Comparison of ENCODE assay signal across 16 cellular contexts in the genomic region with DNA sequence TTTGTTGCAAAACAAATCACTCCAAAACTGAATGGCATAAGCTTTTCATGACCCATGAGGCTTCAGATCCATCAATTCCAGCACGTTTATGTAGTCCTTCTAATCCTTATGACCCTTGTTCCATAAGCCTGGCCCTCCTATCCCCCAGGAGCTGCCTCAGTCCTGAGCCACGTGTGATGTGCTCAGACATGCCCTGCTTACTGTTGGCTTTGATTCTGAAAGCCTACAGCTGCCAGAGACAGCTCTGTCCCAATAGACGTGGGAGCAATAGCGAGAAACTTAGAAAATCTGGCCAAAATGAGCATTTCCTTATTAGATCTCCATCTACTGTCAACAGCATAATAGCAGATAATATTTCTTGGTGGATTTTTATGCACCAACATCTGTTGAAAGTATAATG. TPM values are rescaled to one million over a fixed set of nuclear protein-coding genes. Genes with fewer than 3 reads are reported as not detected.
DNase-seq lines count a peak whose midpoint lies in the region; ATAC-seq, FAIRE-seq and TF ChIP-seq lines count a peak whose summit lies in the region.
"Had no signal": no experiment of that assay in that cellular context is flagged by ENCODE, and none has a peak within 500 bp of the region (broad histone marks: within the 10 kb centered on the region; RNA-seq: fewer than 3 reads in every experiment).

No MANE protein-coding gene starts in this region.

- H2AFZ ChIP-seq in IMR-90 (replicated peaks; ENCODE audit: low read length, poor library complexity) (peak overlapping the region; percentile 82), astrocyte (ENCODE audit: low read depth, low read length) (no peak overlapping the region)

- intact Hi-C loops in IMR-90 (cut with micrococcal nuclease) = no loop called here
- intact Hi-C loops in left lung (cut with DNase I) = no loop called here

- no TSS peak for BruUV-seq in IMR-90 (replicated peaks; lab: Mats Ljungman, UMichigan)

- in situ Hi-C loops in IMR-90 (cut with MboI; ENCODE audit: low sequenced_read_pairs) = no loop called here

- H3K18ac ChIP-seq in IMR-90 (ENCODE audit: low read depth, low read length) = no peak overlapping the region; the same call in 1 of the 2 replicates

- H3K36me3 Mint-ChIP-seq in astrocyte (ENCODE audit: low read depth, unreplicated experiment) (no peaks in the 10 kb centered on the region), mesothelial cell of epicardium (no peaks in the 10 kb centered on the region)
- H3K36me3 Mint-ChIP-seq: activated naive CD8-positive, alpha-beta T cell treated with anti-CD3 and anti-CD28 coated beads, Interleukin-2, amount 10 ng/mL, durations not matched to agents 7 days and 5 days had no signal

- no peak for TF ChIP-seq RAD21 in IMR-90 (IDR thresholded peaks at IDR 0.05; ENCODE audit: low read length)

- no peak overlapping the region for H3K4me2 ChIP-seq in IMR-90 (ENCODE audit: low read depth, low read length)
- no peak overlapping the region for H3K4me2 ChIP-seq in astrocyte (ENCODE audit: low read length)

- H3K27ac Mint-ChIP-seq in astrocyte (ENCODE audit: unreplicated experiment) = peak overlapping the region; percentile 12
- no peak overlapping the region for H3K27ac Mint-ChIP-seq in mesothelial cell of epicardium
- H3K27ac Mint-ChIP-seq: activated naive CD8-positive, alpha-beta T cell treated with anti-CD3 and anti-CD28 coated beads, Interleukin-2, amount 10 ng/mL, durations not matched to agents 7 days and 5 days had no signal

- TF ChIP-seq POLR2A in IMR-90 (IDR thresholded peaks at IDR 0.05; ENCODE audit: low read depth, low read length) = no peak
- no peak for TF ChIP-seq POLR2A in suprapubic skin (IDR thresholded peaks at IDR 0.05)

- H2BK5ac ChIP-seq in IMR-90 (ENCODE audit: low read depth, low read length, poor library complexity, severe bottlenecking) = no peak overlapping the region

- 43% methylated on average over 1 of the region's 4 CpGs; no CpG with 5 or more reads in 1 of the 2 experiments for WGBS in IMR-90 (ENCODE audit: extremely low coverage in 2 of 2, insufficient read length in 1 of 2), 2 experiments
- WGBS in suprapubic skin = 13% methylated on average over 4 of the region's 4 CpGs

- H3K4me3 ChIP-seq in IMR-90 (ENCODE audit: insufficient read depth, low read depth, low read length) (no peak overlapping the region), astrocyte (ENCODE audit: insufficient read depth, low read depth, low read length) (no peak overlapping the region), left lung (no peak overlapping the region), suprapubic skin (no peak overlapping the region)
- H3K4me3 ChIP-seq: ovary had no signal

- H4K91ac ChIP-seq in IMR-90 (ENCODE audit: insufficient read depth, low read depth, low read length) = peak overlapping the region; percentile 33; the same call in 1 of the 2 replicates

- H3K4me3 Mint-ChIP-seq in astrocyte (ENCODE audit: unreplicated experiment) = no peak overlapping the region
- no peak overlapping the region for H3K4me3 Mint-ChIP-seq in mesothelial cell of epicardium
- H3K4me3 Mint-ChIP-seq: activated naive CD8-positive, alpha-beta T cell treated with anti-CD3 and anti-CD28 coated beads, Interleukin-2, amount 10 ng/mL, durations not matched to agents 7 days and 5 days had no signal

- H3K27me3 Mint-ChIP-seq in astrocyte (ENCODE audit: low read depth, unreplicated experiment) (no peaks in the 10 kb centered on the region), mesothelial cell of epicardium (ENCODE audit: low read depth) (no peaks in the 10 kb centered on the region)

- H3K27ac ChIP-seq in IMR-90 (ENCODE audit: insufficient read depth, low read length) (no peak overlapping the region), astrocyte (ENCODE audit: low read depth, low read length) (no peak overlapping the region), foreskin keratinocyte (no peak overlapping the region), left lung (no peak overlapping the region), suprapubic skin (no peak overlapping the region)
- H3K27ac ChIP-seq: ovary had no signal

- H4K5ac ChIP-seq in IMR-90 (ENCODE audit: low read depth, low read length) = no peak overlapping the region; the same call in 1 of the 2 replicates

- H2BK120ac ChIP-seq in IMR-90 (ENCODE audit: low read depth, low read length) = 0 out of 2 replicates have a peak overlapping the region, but pooled peaks have one; percentile 50

- FAIRE-seq in astrocyte (lab: Jason Lieb, UNC) = no peak

- DNase-seq in IMR-90 (no peak), astrocyte (ENCODE audit: low read depth) (no peak), foreskin keratinocyte (peak; percentile 32 to 71), omental fat pad (ENCODE audit: low spot score) (no peak), left lung (no peak), mesothelial cell of epicardium (ENCODE audit: low spot score in 2 of 2, unreplicated experiment in 2 of 2) (no peak), suprapubic skin (ENCODE audit: low spot score in 2 of 2) (no peak)
- DNase-seq: activated naive CD8-positive, alpha-beta T cell treated with anti-CD3 and anti-CD28 coated beads, Interleukin-2, amount 10 ng/mL, durations not matched to agents 7 days and 5 days; activated T-cell treated with anti-CD3 and anti-CD28 coated beads for 4 hours; Kasumi-1; mesendoderm; NCI-H1694; NCI-H524 treated with DMSO at 0.1 percent for 48 hours; ovary had no signal

- TF ChIP-seq EP300 in suprapubic skin (IDR thresholded peaks at IDR 0.05) = no peak

- H3K9me3 Mint-ChIP-seq in astrocyte (ENCODE audit: unreplicated experiment) (peaks cover 3% of the 10 kb centered on the region), mesothelial cell of epicardium (no peaks in the 10 kb centered on the region)
- H3K9me3 Mint-ChIP-seq: activated naive CD8-positive, alpha-beta T cell treated with anti-CD3 and anti-CD28 coated beads, Interleukin-2, amount 10 ng/mL, durations not matched to agents 7 days and 5 days had no signal

- no peak overlapping the region for H2AK9ac ChIP-seq in IMR-90 (replicated peaks; ENCODE audit: low read depth, low read length, poor library complexity)

- H3K36me3 ChIP-seq in IMR-90 (ENCODE audit: control insufficient read depth, insufficient read depth, low read length) (no peaks in the 10 kb centered on the region), astrocyte (ENCODE audit: insufficient read depth, low read length) (no peaks in the 10 kb centered on the region), left lung (no peaks in the 10 kb centered on the region), suprapubic skin (no peaks in the 10 kb centered on the region)
- H3K36me3 ChIP-seq: ovary had no signal

- H4K8ac ChIP-seq in IMR-90 (ENCODE audit: low read depth in 2 of 2, low read length in 2 of 2) = peak overlapping the region in 1 of 2 experiments; percentile 21; a peak in 1 of 4 replicates

- H3K4me1 Mint-ChIP-seq in astrocyte (ENCODE audit: low read depth, unreplicated experiment) (no peaks in the 10 kb centered on the region), mesothelial cell of epicardium (peaks cover 32% of the 10 kb centered on the region)

- no peak overlapping the region for H3K56ac ChIP-seq in IMR-90 (ENCODE audit: extremely low read depth, insufficient read depth, low read length)

- no peak overlapping the region; the same call in 2 of the 3 replicates for H2BK15ac ChIP-seq in IMR-90 (ENCODE audit: low read depth, low read length)

- H3K9ac ChIP-seq in IMR-90 (ENCODE audit: low read depth, low read length) (no peak overlapping the region), astrocyte (ENCODE audit: low read length) (no peak overlapping the region)

- peak overlapping the region; percentile 59; the same call in 1 of the 2 replicates for H2BK20ac ChIP-seq in IMR-90 (ENCODE audit: low read depth, low read length)

- ATAC-seq in IMR-90 (ENCODE audit: low read depth) = peak; percentile 27; the same call in 1 of the 2 replicates
- ATAC-seq in foreskin keratinocyte = peak; percentile 78
- ATAC-seq in omental fat pad (ENCODE audit: low FRiP score) = peak; percentile 54
- no peak for ATAC-seq in left lung
- ATAC-seq in GM21576 (IDR thresholded peaks at IDR 0.05; ENCODE audit: unreplicated experiment) = no peak
- ATAC-seq: Panc1 had no signal

- H3K9me1 ChIP-seq in IMR-90 (ENCODE audit: insufficient read depth, low read length) = no peaks in the 10 kb centered on the region

- no peaks in the 10 kb centered on the region for H3K27me3 ChIP-seq in IMR-90 (ENCODE audit: control insufficient read depth, insufficient read depth, low read length)
- no peaks in the 10 kb centered on the region for H3K27me3 ChIP-seq in astrocyte (ENCODE audit: insufficient read depth, low read length)
- H3K27me3 ChIP-seq in foreskin keratinocyte = no peaks in the 10 kb centered on the region
- H3K27me3 ChIP-seq in left lung = no peaks in the 10 kb centered on the region
- no peaks in the 10 kb centered on the region for H3K27me3 ChIP-seq in suprapubic skin
- H3K27me3 ChIP-seq: ovary had no signal

- TF ChIP-seq CTCF in IMR-90 (conservative IDR thresholded peaks at IDR 0.05; ENCODE audit: low read depth, low read length) (no peak), astrocyte (IDR thresholded peaks at IDR 0.05; ENCODE audit: insufficient read depth, low read depth, low read length) (no peak), foreskin keratinocyte (conservative IDR thresholded peaks at IDR 0.05) (no peak), omental fat pad (IDR thresholded peaks at IDR 0.05) (no peak), left lung (IDR thresholded peaks at IDR 0.05) (no peak), mesothelial cell of epicardium (IDR thresholded peaks at IDR 0.05; ENCODE audit: unreplicated experiment) (no peak), suprapubic skin (IDR thresholded peaks at IDR 0.05) (no peak)

- POLR2A ChIA-PET in IMR-90 (lab: Charles Lee; ENCODE audit: unreplicated experiment) = no interaction called here

- H3K23ac ChIP-seq in IMR-90 (ENCODE audit: low read depth, low read length) = no peak overlapping the region

- H3K79me1 ChIP-seq in IMR-90 (ENCODE audit: low read depth in 1 of 2, low read length in 2 of 2) = no peaks in the 10 kb centered on the region

- CTCF ChIA-PET in IMR-90 (lab: Yijun Ruan, JAX) = interaction anchor here (0.6 kb wide), 2 partner anchors 12 to 16 kb away, joined by 3 to 5 read pairs; no protein-coding TSS in a partner anchor

- no peak overlapping the region for H2AK5ac ChIP-seq in IMR-90 (ENCODE audit: low read depth, low read length)

- H3K4me1 ChIP-seq in IMR-90 (ENCODE audit: control insufficient read depth, insufficient read depth, low read length) (0 out of 2 replicates have a peak, but pooled peaks cover 1% of the 10 kb centered on the region), astrocyte (ENCODE audit: insufficient read depth, low read length) (no peaks in the 10 kb centered on the region), foreskin keratinocyte (peaks cover 11% of the 10 kb centered on the region), left lung (no peaks in the 10 kb centered on the region), suprapubic skin (peaks cover 15% of the 10 kb centered on the region)

- H3K14ac ChIP-seq in IMR-90 (replicated peaks; ENCODE audit: low read depth, low read length) = 0 out of 2 replicates have a peak overlapping the region, but pooled peaks have one; percentile 30

- H3K79me2 ChIP-seq in astrocyte (ENCODE audit: insufficient read depth, low read length) = no peaks in the 10 kb centered on the region

- dilution Hi-C loops in IMR-90 (cut with HindIII; ENCODE audit: low sequenced_read_pairs, unreplicated experiment) = no loop called here

- 0 out of 2 replicates have a peak overlapping the region, but pooled peaks have one; percentile 15 for H3K4ac ChIP-seq in IMR-90 (ENCODE audit: low read depth, low read length)

- no peaks in the 10 kb centered on the region for H3K9me3 ChIP-seq in IMR-90 (ENCODE audit: control insufficient read depth, insufficient read depth, low read length)
- H3K9me3 ChIP-seq in astrocyte (ENCODE audit: insufficient read depth, low read depth, low read length) = no peaks in the 10 kb centered on the region
- no peaks in the 10 kb centered on the region for H3K9me3 ChIP-seq in left lung
- H3K9me3 ChIP-seq in suprapubic skin = no peaks in the 10 kb centered on the region
- H3K9me3 ChIP-seq: ovary had no signal

- H4K20me1 ChIP-seq in IMR-90 (ENCODE audit: insufficient read depth, low read length) (no peaks in the 10 kb centered on the region), astrocyte (ENCODE audit: insufficient read depth, low read length) (no peaks in the 10 kb centered on the region)

RNA-seq across cellular contexts. Expression of a gene that starts 33.2 kb away (rescaled TPM):
- total RNA-seq in IMR-90 (2012; rRNA removed) = 70.1 and 78.6 TPM in 2 replicates
- 38.5 and 59.0 TPM in 2 replicates for polyA plus RNA-seq in IMR-90 (2012; rRNA removed)
- polyA plus RNA-seq in IMR-90 (2012; cell fraction: cytosol; rRNA removed) = 16.4 and 21.0 TPM in 2 replicates
- polyA plus RNA-seq in IMR-90 (2012; cell fraction: nucleus; rRNA removed; ENCODE audit: low replicate concordance) = 213 and 221 TPM in 2 replicates
- total RNA-seq in astrocyte = 47.8 and 63.0 TPM in 2 replicates
- total RNA-seq in foreskin keratinocyte = 163 and 174 TPM in 2 replicates
- polyA plus RNA-seq in foreskin keratinocyte = 46.0 and 62.1 TPM in 2 replicates
- 100 to 1,000 TPM; 201 to 329 (median 213) TPM for total RNA-seq in omental fat pad
- 100 to 1,000 TPM; 115 to 147 TPM for total RNA-seq in left lung
- 22.2 to 24.8 TPM (median 22.9 TPM) in 3 replicates for total RNA-seq in mesothelial cell of epicardium
- total RNA-seq in suprapubic skin = 10 to 100 TPM; 50.8 to 69.2 (median 59.7) TPM

Comparison
In these comparisons a context has a peak if more than half of its experiments do, and no peak if none do; other contexts are left out.
1. ATAC-seq: peak in IMR-90 (single experiment), foreskin keratinocyte (single experiment) and omental fat pad (single experiment); none in left lung (single experiment) and GM21576 (single experiment).
2. DNase-seq: peak in foreskin keratinocyte (2 of 2); none in IMR-90 (single experiment), astrocyte (single experiment), omental fat pad (single experiment), left lung (0 of 2), mesothelial cell of epicardium (0 of 2) and suprapubic skin (0 of 2).